25 cellular contexts compared by ENCODE assay signal in the genomic region with DNA sequence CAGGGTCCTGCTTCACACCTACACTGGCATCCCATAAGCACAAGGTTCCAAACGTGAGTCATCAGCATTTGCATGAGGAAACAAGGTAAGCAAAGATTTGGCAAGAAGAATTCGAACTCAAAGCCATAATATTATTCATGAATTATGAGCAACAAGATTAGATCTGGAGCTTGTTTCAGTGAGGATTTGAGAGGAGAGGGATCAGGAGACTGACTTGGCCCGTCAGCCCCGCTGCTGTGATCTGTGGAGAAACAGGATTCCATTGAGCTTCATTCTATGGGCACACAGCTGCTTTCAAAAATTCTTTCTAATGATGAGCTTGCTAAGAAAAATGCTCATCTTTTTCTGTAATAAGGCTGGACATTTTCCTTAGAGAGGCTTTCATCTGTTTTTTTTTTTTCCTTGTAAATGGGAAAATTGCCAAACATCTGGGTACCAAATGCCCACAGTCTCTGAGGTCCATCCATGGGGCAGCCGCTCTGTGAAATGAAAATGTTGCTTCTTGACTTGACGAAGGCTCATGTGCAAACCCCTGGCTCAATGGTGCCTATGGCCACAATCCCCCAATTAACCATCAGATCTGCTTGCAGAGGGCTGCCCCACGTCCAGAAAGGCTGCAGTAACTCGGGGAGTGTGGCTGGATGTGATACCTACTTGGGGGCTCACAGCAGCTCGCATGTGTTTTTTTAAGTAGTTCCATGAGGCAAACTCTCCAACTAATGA.
"Had no signal": no experiment of that assay in that cellular context is flagged by ENCODE, and none has a peak within 500 bp of the region (broad histone marks: within the 10 kb centered on the region; RNA-seq: fewer than 3 reads in every experiment).

No MANE protein-coding gene starts in this region.

- ATAC-seq: natural killer cell; pancreas; right cardiac atrium; sciatic nerve; stimulated activated naive B cell treated with anti-CD40 and anti-IgM and Interleukin-4, amounts not matched to agents 10 μg/mL and 1 μg/mL and 100 μg/mL, for 72 hours; stimulated activated naive CD8-positive, alpha-beta T cell treated with anti-CD3 and anti-CD28 coated beads, Interleukin-15, Interleukin-2, amounts not matched to agents 100 U/mL and 50 U/mL, for 24 hours had no signal

- H3K4me3 Mint-ChIP-seq: mesothelial cell of epicardium; natural killer cell; stimulated activated naive B cell treated with anti-CD40 and anti-IgM and Interleukin-4, amounts not matched to agents 10 μg/mL and 1 μg/mL and 100 μg/mL, for 72 hours had no signal

- H3K9me3 ChIP-seq: left ventricle myocardium inferior, pancreas, prostate gland, stomach, testis, thyroid gland, transverse colon, uterus had no signal

- H3K27ac Mint-ChIP-seq: mesothelial cell of epicardium; natural killer cell; stimulated activated naive B cell treated with anti-CD40 and anti-IgM and Interleukin-4, amounts not matched to agents 10 μg/mL and 1 μg/mL and 100 μg/mL, for 72 hours had no signal

- H3K36me3 Mint-ChIP-seq: mesothelial cell of epicardium; naive B cell; natural killer cell; stimulated activated naive B cell treated with anti-CD40 and anti-IgM and Interleukin-4, amounts not matched to agents 10 μg/mL and 1 μg/mL and 100 μg/mL, for 72 hours had no signal

- H3K4me1 Mint-ChIP-seq: mesothelial cell of epicardium had no signal

- H3K27ac ChIP-seq: left ventricle myocardium inferior, pancreas, prostate gland, skin epidermis, stomach, testis, thyroid gland, transverse colon, uterus had no signal

- DNase-seq: islet precursor cell; left ventricle myocardium inferior; mesendoderm; naive B cell; natural killer cell; pancreas; posterior cingulate gyrus; retina; right cardiac atrium; stimulated activated CD4-positive, alpha-beta T cell treated with anti-CD3 and anti-CD28 coated beads, Interleukin-12 subunit alpha, Interleukin-12 subunit beta, amount 100 ng/mL, for 4 hours; stimulated activated CD4-positive, alpha-beta T cell treated with anti-CD3 and anti-CD28 coated beads, Interleukin-15, amount 100 ng/mL, for 24 hours; stimulated activated CD4-positive, alpha-beta T cell treated with anti-CD3 and anti-CD28 coated beads, Interleukin-2, amount 100 ng/mL, for 24 hours; stimulated activated CD4-positive, alpha-beta T cell treated with anti-CD3 and anti-CD28 coated beads, Interleukin-4, amount 100 ng/mL, for 1 hour; stimulated activated naive B cell treated with anti-CD40 and anti-IgM and Interleukin-4, amounts not matched to agents 10 μg/mL and 1 μg/mL and 100 μg/mL, for 72 hours; stimulated activated naive CD8-positive, alpha-beta T cell treated with anti-CD3 and anti-CD28 coated beads, Interleukin-15, Interleukin-2, amounts not matched to agents 100 U/mL and 50 U/mL, for 24 hours; stomach; testis; thyroid gland; transverse colon; uterus had no signal

- H3K9me3 Mint-ChIP-seq: mesothelial cell of epicardium; natural killer cell; stimulated activated naive B cell treated with anti-CD40 and anti-IgM and Interleukin-4, amounts not matched to agents 10 μg/mL and 1 μg/mL and 100 μg/mL, for 72 hours had no signal

- FAIRE-seq: pancreas had no signal

- H3K36me3 ChIP-seq: left ventricle myocardium inferior, pancreas, prostate gland, stomach, thyroid gland, transverse colon, uterus had no signal

- H3K4me3 ChIP-seq: left ventricle myocardium inferior, lung, pancreas, prostate gland, skin epidermis, stomach, testis, thyroid gland, transverse colon, uterus had no signal

- H3K27me3 ChIP-seq: pancreas, testis, thyroid gland, transverse colon, uterus had no signal

- H3K4me1 ChIP-seq: left ventricle myocardium inferior, pancreas, prostate gland, stomach, testis, thyroid gland, transverse colon, uterus had no signal
